1 cellular context compared by ENCODE assay signal in genomic region chr22:38869663-38870062, GRCh38.
TF ChIP-seq lines count a peak whose summit lies in the region.

No MANE protein-coding gene starts in this region.

TF ChIP-seq in HepG2, 621 proteins besides CTCF, POLR2A, EP300 and RAD21:
- no peak for TF ChIP-seq AGO2 (optimal IDR thresholded peaks at IDR 0.05; ENCODE audit: low read depth, low read length)
- no peak for TF ChIP-seq ZNF672 (CRISPR knock-in tag; IDR thresholded peaks at IDR 0.05)
- peak; percentile 58 to 85 for TF ChIP-seq MAFK (conservative IDR thresholded peaks at IDR 0.05 in 1 of 2, IDR thresholded peaks at IDR 0.05 in 1 of 2; ENCODE audit: low read length in 2 of 2)
- TF ChIP-seq KAT8 (CRISPR knock-in tag; IDR thresholded peaks at IDR 0.05), result no peak
- TF ChIP-seq MAFF (IDR thresholded peaks at IDR 0.05; ENCODE audit: low read depth, low read length), result peak; percentile 66
